Comparison of ENCODE assay signal across 10 cellular contexts in genomic region chr7:2638224-2638991, GRCh38. TPM values are rescaled to one million over a fixed set of nuclear protein-coding genes. Genes with fewer than 3 reads are reported as not detected.
DNase-seq lines count a peak whose midpoint lies in the region; ATAC-seq and TF ChIP-seq lines count a peak whose summit lies in the region.
"Had no signal": no experiment of that assay in that cellular context is flagged by ENCODE, and none has a peak within 500 bp of the region (broad histone marks: within the 10 kb centered on the region; RNA-seq: fewer than 3 reads in every experiment).

No MANE protein-coding gene starts in this region.

- H3K9me3 Mint-ChIP-seq in stimulated activated memory B cell treated with anti-CD40 and anti-IgM and Interleukin-4, amounts not matched to agents 10 μg/mL and 1 μg/mL and 100 μg/mL, for 72 hours = no peaks in the 10 kb centered on the region
- H3K9me3 Mint-ChIP-seq: natural killer cell treated with Interleukin-12 subunit alpha and Interleukin-12 subunit beta and Interleukin-15 and Interleukin-18, amount 100 ng/mL, for 72 hours had no signal

- peak overlapping the region; percentile 93 for H3K27ac Mint-ChIP-seq in stimulated activated memory B cell treated with anti-CD40 and anti-IgM and Interleukin-4, amounts not matched to agents 10 μg/mL and 1 μg/mL and 100 μg/mL, for 72 hours
- H3K27ac Mint-ChIP-seq: natural killer cell treated with Interleukin-12 subunit alpha and Interleukin-12 subunit beta and Interleukin-15 and Interleukin-18, amount 100 ng/mL, for 72 hours had no signal

- DNase-seq in ELR (ENCODE audit: low read depth) = peak; percentile 59
- DNase-seq in astrocyte of the spinal cord (ENCODE audit: low read depth, low spot score) = peak; percentile 74
- DNase-seq in hepatic stellate cell (ENCODE audit: low spot score) = peak; percentile 81
- DNase-seq in NOMO-1 (lab: John Stamatoyannopoulos, UW; ENCODE audit: unreplicated experiment in 2 of 2) = no peak
- no peak for DNase-seq in DMS114 treated with DMSO at 0.1 percent for 48 hours (lab: John Stamatoyannopoulos, UW; ENCODE audit: unreplicated experiment)
- DNase-seq: NCI-H82 had no signal

- no peak for ATAC-seq in stimulated activated memory B cell treated with anti-CD40 and anti-IgM and Interleukin-4, amounts not matched to agents 10 μg/mL and 1 μg/mL and 100 μg/mL, for 72 hours
- ATAC-seq in HG03045 (IDR thresholded peaks at IDR 0.05; ENCODE audit: unreplicated experiment) (no peak), esophagus mucosa (no peak)
- ATAC-seq: natural killer cell treated with Interleukin-12 subunit alpha and Interleukin-12 subunit beta and Interleukin-15 and Interleukin-18, amount 100 ng/mL, for 72 hours had no signal

- TF ChIP-seq CTCF in astrocyte of the spinal cord (IDR thresholded peaks at IDR 0.05; ENCODE audit: low read depth, low read length) = no peak

- H3K4me1 Mint-ChIP-seq in stimulated activated memory B cell treated with anti-CD40 and anti-IgM and Interleukin-4, amounts not matched to agents 10 μg/mL and 1 μg/mL and 100 μg/mL, for 72 hours = peaks cover 87% of the 10 kb centered on the region

- no peak overlapping the region for H3K4me3 ChIP-seq in astrocyte of the spinal cord (ENCODE audit: low read depth, low read length)

- H3K27me3 Mint-ChIP-seq in stimulated activated memory B cell treated with anti-CD40 and anti-IgM and Interleukin-4, amounts not matched to agents 10 μg/mL and 1 μg/mL and 100 μg/mL, for 72 hours = no peaks in the 10 kb centered on the region
- H3K27me3 Mint-ChIP-seq: natural killer cell treated with Interleukin-12 subunit alpha and Interleukin-12 subunit beta and Interleukin-15 and Interleukin-18, amount 100 ng/mL, for 72 hours had no signal

- peaks cover 5% of the 10 kb centered on the region for H3K36me3 Mint-ChIP-seq in stimulated activated memory B cell treated with anti-CD40 and anti-IgM and Interleukin-4, amounts not matched to agents 10 μg/mL and 1 μg/mL and 100 μg/mL, for 72 hours
- H3K36me3 Mint-ChIP-seq: natural killer cell treated with Interleukin-12 subunit alpha and Interleukin-12 subunit beta and Interleukin-15 and Interleukin-18, amount 100 ng/mL, for 72 hours had no signal

- peak overlapping the region; percentile 71 for H3K4me3 Mint-ChIP-seq in stimulated activated memory B cell treated with anti-CD40 and anti-IgM and Interleukin-4, amounts not matched to agents 10 μg/mL and 1 μg/mL and 100 μg/mL, for 72 hours
- H3K4me3 Mint-ChIP-seq: natural killer cell treated with Interleukin-12 subunit alpha and Interleukin-12 subunit beta and Interleukin-15 and Interleukin-18, amount 100 ng/mL, for 72 hours had no signal

- in situ Hi-C loops in astrocyte of the spinal cord (cut with HindIII; ENCODE audit: low sequenced_read_pairs) = no loop called here

RNA-seq across cellular contexts. Expression of gene TTYH3, which starts 6.6 kb away (rescaled TPM):
- total RNA-seq in esophagus mucosa = 11.7 TPM

RNA-seq across cellular contexts. Expression of gene AMZ1, which starts 49.6 kb away (rescaled TPM):
- total RNA-seq in esophagus mucosa = 0.12 TPM
- total RNA-seq: natural killer cell treated with Interleukin-12 subunit alpha and Interleukin-12 subunit beta and Interleukin-15 and Interleukin-18, amount 100 ng/mL, for 72 hours had no signal

Comparison
In these comparisons a context has a peak if more than half of its experiments do, and no peak if none do; other contexts are left out.
1. DNase-seq: peak in ELR (single experiment), astrocyte of the spinal cord (single experiment) and hepatic stellate cell (single experiment); none in NOMO-1 (0 of 2) and DMS114 treated with DMSO at 0.1 percent for 48 hours (single experiment).